Comparison of ENCODE assay signal across 1 cellular context in genomic region chr15:84747423-84748273, GRCh38.
TF ChIP-seq lines count a peak whose summit lies in the region.

No MANE protein-coding gene starts in this region.

TF ChIP-seq in SK-N-SH, 30 proteins besides CTCF, POLR2A, EP300 and RAD21 (continued from another document):
- TF ChIP-seq REST (IDR thresholded peaks at IDR 0.05; ENCODE audit: low read depth, low read length) = no peak
- TF ChIP-seq RFX5 (IDR thresholded peaks at IDR 0.05; ENCODE audit: low read length) = no peak
- 0 out of 2 replicates have a peak, but pooled peaks have one; percentile 34 for TF ChIP-seq YY1 (IDR thresholded peaks at IDR 0.05; ENCODE audit: low read depth)
- no peak for TF ChIP-seq GABPA (IDR thresholded peaks at IDR 0.05; ENCODE audit: low read depth)
- no peak for TF ChIP-seq SMC3 (IDR thresholded peaks at IDR 0.05; ENCODE audit: low read depth, low read length)
- no peak for TF ChIP-seq USF1 (IDR thresholded peaks at IDR 0.05; ENCODE audit: borderline replicate concordance, low read depth)
- 0 out of 2 replicates have a peak, but pooled peaks have one; percentile 19 for TF ChIP-seq SIN3A (IDR thresholded peaks at IDR 0.05; ENCODE audit: borderline replicate concordance, low read depth, low read length)
- 0 out of 2 replicates have a peak, but pooled peaks have one; percentile 36 for TF ChIP-seq MAX (IDR thresholded peaks at IDR 0.05; ENCODE audit: low read depth)
- TF ChIP-seq POLR2AphosphoS5 (IDR thresholded peaks at IDR 0.05; ENCODE audit: low read depth, low read length) = no peak
- TF ChIP-seq CHD2 (IDR thresholded peaks at IDR 0.05; ENCODE audit: low read length, partially characterized antibody) = no peak
TF ChIP-seq in SK-N-SH: peak in this region for 3.
